8 cellular contexts compared by ENCODE assay signal in the genomic region with DNA sequence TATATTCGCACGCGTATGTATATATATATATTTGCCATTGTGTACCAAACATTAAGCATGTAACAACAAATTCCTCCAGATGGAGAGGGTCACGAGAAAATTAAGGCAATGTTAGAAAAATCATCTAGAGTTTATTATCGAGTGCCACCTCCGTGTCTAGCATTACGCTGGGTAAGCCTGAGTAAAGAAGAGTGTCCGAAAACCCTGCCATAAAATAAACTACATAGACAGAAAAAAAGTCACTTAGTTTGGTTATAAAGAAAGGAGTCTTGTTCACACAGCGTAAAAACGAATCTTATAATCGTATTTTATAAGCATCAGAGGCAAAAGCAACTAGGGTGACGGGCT. TPM values are rescaled to one million over a fixed set of nuclear protein-coding genes. Genes with fewer than 3 reads are reported as not detected.
DNase-seq lines count a peak whose midpoint lies in the region; ATAC-seq and TF ChIP-seq lines count a peak whose summit lies in the region.

No MANE protein-coding gene starts in this region.

- H3K4me3 Mint-ChIP-seq in endothelial cell (ENCODE audit: unreplicated experiment) (peak overlapping the region; percentile 89), neural crest cell (peak overlapping the region; percentile 83)

- H4K20me1 ChIP-seq in OCI-LY1 (ENCODE audit: insufficient read depth, low read length), result no peaks in the 10 kb centered on the region

- DNase-seq in endothelial cell (ENCODE audit: low spot score) (no peak), neural crest cell (ENCODE audit: low read depth, low spot score) (no peak), NCI-H2196 (lab: John Stamatoyannopoulos, UW; ENCODE audit: unreplicated experiment) (no peak), OCI-M2 (lab: John Stamatoyannopoulos, UW; ENCODE audit: unreplicated experiment) (no peak), HPDE6-E6E7 (ENCODE audit: extremely low spot score) (no peak)

- peak overlapping the region; percentile 52 for H2AFZ ChIP-seq in OCI-LY1 (ENCODE audit: low read length)

- H3K9ac ChIP-seq in OCI-LY1 (ENCODE audit: low read length), result peak overlapping the region; percentile 68

- no peak for ATAC-seq in HG03442 (IDR thresholded peaks at IDR 0.05; ENCODE audit: unreplicated experiment)

- peak overlapping the region; percentile 81 for H3K4me2 ChIP-seq in OCI-LY1 (ENCODE audit: low read length)

- TF ChIP-seq CTCF in C4-2B (conservative IDR thresholded peaks at IDR 0.05) (no peak), OCI-LY1 (IDR thresholded peaks at IDR 0.05; ENCODE audit: low read length) (no peak), endothelial cell (IDR thresholded peaks at IDR 0.05; ENCODE audit: unreplicated experiment) (no peak), neural crest cell (conservative IDR thresholded peaks at IDR 0.05) (no peak)

- H3K27me3 Mint-ChIP-seq in endothelial cell (ENCODE audit: unreplicated experiment) (peaks cover 1% of the 10 kb centered on the region), neural crest cell (ENCODE audit: low read depth) (no peaks in the 10 kb centered on the region)

- peaks cover 19% of the 10 kb centered on the region for H3K4me1 ChIP-seq in OCI-LY1 (ENCODE audit: insufficient read depth, low read length, severe bottlenecking)

- H3K9me3 Mint-ChIP-seq in endothelial cell (ENCODE audit: unreplicated experiment) (no peaks in the 10 kb centered on the region), neural crest cell (no peaks in the 10 kb centered on the region)

- H3K36me3 Mint-ChIP-seq in endothelial cell (ENCODE audit: low read depth, unreplicated experiment) (peaks cover 5% of the 10 kb centered on the region), neural crest cell (ENCODE audit: low read depth) (no peaks in the 10 kb centered on the region)

- H3K27me3 ChIP-seq in OCI-LY1 (ENCODE audit: insufficient read depth, low read length), result no peaks in the 10 kb centered on the region

- H3K9me3 ChIP-seq in OCI-LY1 (ENCODE audit: low read length), result no peaks in the 10 kb centered on the region

- H3K27ac ChIP-seq in C4-2B (peak overlapping the region; percentile 92), OCI-LY1 (ENCODE audit: low read depth, low read length, poor library complexity, severe bottlenecking) (peak overlapping the region; percentile 57)

- H3K27ac Mint-ChIP-seq in endothelial cell (ENCODE audit: unreplicated experiment) (peak overlapping the region; percentile 32), neural crest cell (ENCODE audit: unreplicated experiment) (no peak overlapping the region)

- no peaks in the 10 kb centered on the region for H3K9me2 ChIP-seq in OCI-LY1 (ENCODE audit: low read depth, low read length)

- H3F3A ChIP-seq in OCI-LY1 (ENCODE audit: insufficient read depth, low read length), result no peaks in the 10 kb centered on the region

- peaks cover 17% of the 10 kb centered on the region for H3K79me2 ChIP-seq in OCI-LY1 (ENCODE audit: insufficient read depth, low read length)

- no peaks in the 10 kb centered on the region for H3K36me3 ChIP-seq in OCI-LY1 (ENCODE audit: insufficient read depth, low read length)

- peak overlapping the region; percentile 82 for H3K4me3 ChIP-seq in OCI-LY1 (ENCODE audit: low read depth, low read length, poor library complexity, severe bottlenecking)

- H3K4me1 Mint-ChIP-seq in endothelial cell (ENCODE audit: unreplicated experiment) (peaks cover 18% of the 10 kb centered on the region), neural crest cell (peaks cover 25% of the 10 kb centered on the region)

RNA-seq across cellular contexts. Expression of gene RHOT1, which starts 0.6 kb away (rescaled TPM):
- total RNA-seq in endothelial cell (ENCODE audit: unreplicated experiment), result 21.4 TPM
- total RNA-seq in neural crest cell, result 30.1 and 34.1 TPM in 2 replicates
